16 cellular contexts compared by ENCODE assay signal in the genomic region with DNA sequence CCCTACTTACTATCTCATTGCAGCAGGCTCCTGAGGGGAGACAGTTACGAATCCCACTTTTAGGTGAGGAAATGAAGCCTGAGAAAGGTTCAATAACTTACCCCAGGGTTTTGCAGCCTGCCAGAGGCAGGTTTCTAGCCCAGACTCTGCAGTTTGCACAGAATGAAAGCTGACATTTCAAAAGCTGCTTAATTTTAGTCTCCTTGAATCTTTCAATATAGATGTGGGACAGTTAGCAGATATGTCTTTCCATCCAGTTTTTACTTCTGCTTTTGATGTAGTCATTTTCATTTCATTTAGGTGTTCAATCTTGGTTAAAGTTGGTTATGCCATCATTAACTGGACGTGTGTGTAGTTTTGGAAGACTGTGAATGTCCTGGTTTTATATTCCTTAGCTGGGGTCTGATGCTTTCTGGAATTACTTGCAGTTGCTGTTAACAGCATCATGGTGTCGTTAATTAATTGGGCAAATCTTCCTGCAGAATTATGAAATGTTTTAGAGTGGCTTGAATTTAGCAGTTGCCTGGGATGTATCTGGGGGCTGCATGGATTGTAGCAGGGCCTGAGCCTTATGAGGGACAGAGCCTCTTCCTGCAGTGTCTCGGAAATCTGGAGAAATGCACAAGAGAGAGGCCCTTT.
DNase-seq lines count a peak whose midpoint lies in the region; ATAC-seq, FAIRE-seq and TF ChIP-seq lines count a peak whose summit lies in the region.
"Had no signal": no experiment of that assay in that cellular context is flagged by ENCODE, and none has a peak within 500 bp of the region (broad histone marks: within the 10 kb centered on the region; RNA-seq: fewer than 3 reads in every experiment).

No MANE protein-coding gene starts in this region.

- H4K20me1 ChIP-seq in H9 (ENCODE audit: control insufficient read depth, insufficient read depth, insufficient read length): no peaks in the 10 kb centered on the region
- H4K20me1 ChIP-seq: BLaER1 treated with 17β-estradiol and CSF1 and Interleukin-3, amounts not matched to agents 10 nM and 100 nM had no signal

- H3K9me3 Mint-ChIP-seq in H9 (no peaks in the 10 kb centered on the region; a peak in 1 of 5 replicates), T-cell (no peaks in the 10 kb centered on the region)
- H3K9me3 Mint-ChIP-seq: activated naive CD8-positive, alpha-beta T cell treated with anti-CD3 and anti-CD28 coated beads, Interleukin-2, amount 10 ng/mL, durations not matched to agents 7 days and 5 days; neural crest cell had no signal

- POLR2A ChIA-PET in T-cell (lab: Charles Lee): no interaction called here

- H3K56ac ChIP-seq in H9 (ENCODE audit: insufficient read length, low read depth, low read length): no peak overlapping the region

- H3K14ac ChIP-seq in H9 (ENCODE audit: insufficient read depth, low read length): no peak overlapping the region

- intact Hi-C loops in prostate gland (cut with DNase I) (loop anchor here (5.0 to 10.0 kb wide), 3 partner anchors 53 to 181 kb away; no protein-coding TSS in a partner anchor), ovary (cut with DNase I) (no loop called here)

- H2BK20ac ChIP-seq in H9 (ENCODE audit: low read depth, low read length, poor library complexity, severe bottlenecking): no peak overlapping the region

- H3K4me1 Mint-ChIP-seq in H9 (peaks cover 26 to 31% of the 10 kb centered on the region in 2 experiments), T-cell (peaks cover 0 to 2% (median 0%) of the 10 kb centered on the region in 3 donors)
- H3K4me1 Mint-ChIP-seq: activated naive CD8-positive, alpha-beta T cell treated with anti-CD3 and anti-CD28 coated beads, Interleukin-2, amount 10 ng/mL, durations not matched to agents 7 days and 5 days had no signal

- H3K4me3 Mint-ChIP-seq in H9 (no peak overlapping the region), T-cell (no peak overlapping the region)
- H3K4me3 Mint-ChIP-seq: activated CD8-positive, alpha-beta memory T cell treated with anti-CD3 and anti-CD28 coated beads, Interleukin-2, amount 10 ng/mL, durations not matched to agents 7 days and 5 days; activated naive CD8-positive, alpha-beta T cell treated with anti-CD3 and anti-CD28 coated beads, Interleukin-2, amount 10 ng/mL, durations not matched to agents 7 days and 5 days; neural crest cell had no signal

- no peak overlapping the region for H3K4me3 ChIP-seq in prostate gland
- H3K4me3 ChIP-seq in suprapubic skin: no peak overlapping the region
- no peak overlapping the region for H3K4me3 ChIP-seq in ovary
- H3K4me3 ChIP-seq: BLaER1 treated with 17β-estradiol and CSF1 and Interleukin-3, amounts not matched to agents 10 nM and 100 nM; gastroesophageal sphincter had no signal

- CTCF ChIA-PET in T-cell (lab: Charles Lee): no interaction called here

- no peak overlapping the region for H3T11ph ChIP-seq in H9 (ENCODE audit: low read length)

- no peak overlapping the region for H2BK12ac ChIP-seq in H9 (ENCODE audit: insufficient read length, low read depth, low read length)

- no peak overlapping the region for H3K4ac ChIP-seq in H9 (ENCODE audit: low read depth, low read length)

- H4K8ac ChIP-seq in H9 (replicated peaks; ENCODE audit: insufficient read length, low read depth, low read length): no peak overlapping the region

- H2BK15ac ChIP-seq in H9 (ENCODE audit: low read depth, low read length): no peak overlapping the region

- no peak overlapping the region for H3K9ac ChIP-seq in H9 (ENCODE audit: extremely low read depth, insufficient read length, low read length)
- H3K9ac ChIP-seq: BLaER1 treated with 17β-estradiol and CSF1 and Interleukin-3, amounts not matched to agents 10 nM and 100 nM had no signal

- H2BK120ac ChIP-seq in H9 (ENCODE audit: low read depth, low read length, poor library complexity, severe bottlenecking): no peak overlapping the region

- H3K4me1 ChIP-seq in H9 (ENCODE audit: insufficient read depth, low read length) (peaks cover 6% of the 10 kb centered on the region; the same call in 1 of the 2 replicates), prostate gland (replicated peaks) (peaks cover 13% of the 10 kb centered on the region), suprapubic skin (peaks cover 4% of the 10 kb centered on the region), ovary (ENCODE audit: insufficient read depth) (peaks cover 12% of the 10 kb centered on the region)

- TF ChIP-seq CTCF in D721Med (IDR thresholded peaks at IDR 0.05; ENCODE audit: insufficient read depth, missing control alignments): no peak
- TF ChIP-seq CTCF in H9 (conservative IDR thresholded peaks at IDR 0.05): no peak
- TF ChIP-seq CTCF in prostate gland (IDR thresholded peaks at IDR 0.05): no peak
- TF ChIP-seq CTCF in suprapubic skin (IDR thresholded peaks at IDR 0.05): no peak
- TF ChIP-seq CTCF in ovary (IDR thresholded peaks at IDR 0.05): no peak

- peaks cover 52 to 85% (median 83%) of the 10 kb centered on the region in 3 experiments; a peak in 6 of 7 replicates for H3K36me3 Mint-ChIP-seq in H9 (ENCODE audit: insufficient read depth in 1 of 3, low read depth in 3 of 3)
- no peaks in the 10 kb centered on the region for H3K36me3 Mint-ChIP-seq in T-cell
- H3K36me3 Mint-ChIP-seq: activated CD8-positive, alpha-beta memory T cell treated with anti-CD3 and anti-CD28 coated beads, Interleukin-2, amount 10 ng/mL, durations not matched to agents 7 days and 5 days; activated naive CD8-positive, alpha-beta T cell treated with anti-CD3 and anti-CD28 coated beads, Interleukin-2, amount 10 ng/mL, durations not matched to agents 7 days and 5 days had no signal

- H3K27ac Mint-ChIP-seq in H9: peak overlapping the region; percentile 83 to 88 (median 84)
- peak overlapping the region in 1 of 2 donors; percentile 40 for H3K27ac Mint-ChIP-seq in T-cell
- H3K27ac Mint-ChIP-seq: activated CD8-positive, alpha-beta memory T cell treated with anti-CD3 and anti-CD28 coated beads, Interleukin-2, amount 10 ng/mL, durations not matched to agents 7 days and 5 days; activated naive CD8-positive, alpha-beta T cell treated with anti-CD3 and anti-CD28 coated beads, Interleukin-2, amount 10 ng/mL, durations not matched to agents 7 days and 5 days had no signal

- no peaks in the 10 kb centered on the region for H3K23me2 ChIP-seq in H9 (ENCODE audit: insufficient read length, low read depth, low read length, poor library complexity, severe bottlenecking)

- H3K27ac ChIP-seq in H9 (ENCODE audit: insufficient read length, low read depth, low read length): no peak overlapping the region
- peak overlapping the region; percentile 1 for H3K27ac ChIP-seq in caudate nucleus (ENCODE audit: low read depth, low read length)
- peak overlapping the region; percentile 82 to 87 for H3K27ac ChIP-seq in prostate gland
- H3K27ac ChIP-seq in suprapubic skin: no peak overlapping the region
- H3K27ac ChIP-seq in ovary: peak overlapping the region in 1 of 2 donors; percentile 29

- H3K27me3 ChIP-seq in H9 (ENCODE audit: insufficient read depth, low read length) (no peaks in the 10 kb centered on the region), prostate gland (replicated peaks; ENCODE audit: insufficient read depth) (no peaks in the 10 kb centered on the region), suprapubic skin (no peaks in the 10 kb centered on the region), ovary (no peaks in the 10 kb centered on the region)
- H3K27me3 ChIP-seq: BLaER1 treated with 17β-estradiol and CSF1 and Interleukin-3, amounts not matched to agents 10 nM and 100 nM; gastroesophageal sphincter had no signal

- H3K9me3 ChIP-seq in H9 (ENCODE audit: control insufficient read depth, low read depth, low read length) (no peaks in the 10 kb centered on the region), prostate gland (no peaks in the 10 kb centered on the region), suprapubic skin (no peaks in the 10 kb centered on the region), ovary (no peaks in the 10 kb centered on the region)
- H3K9me3 ChIP-seq: BLaER1 treated with 17β-estradiol and CSF1 and Interleukin-3, amounts not matched to agents 10 nM and 100 nM; gastroesophageal sphincter had no signal

- FAIRE-seq in D721Med (lab: Jason Lieb, UNC): no peak

- DNase-seq in D721Med (ENCODE audit: insufficient read length, low spot score) (peak; percentile 51), H9 (no peak), caudate nucleus (lab: John Stamatoyannopoulos, UW) (peak in 1 of 61 donors; percentile 31), prostate gland (ENCODE audit: low spot score) (no peak), NOMO-1 treated with DMSO at 0.1 percent for 48 hours (lab: John Stamatoyannopoulos, UW; ENCODE audit: unreplicated experiment) (no peak), suprapubic skin (ENCODE audit: low spot score in 2 of 2) (no peak), T-cell (no peak), ovary (no peak)
- DNase-seq: activated CD8-positive, alpha-beta memory T cell treated with anti-CD3 and anti-CD28 coated beads, Interleukin-2, amount 10 ng/mL, durations not matched to agents 7 days and 5 days; activated naive CD8-positive, alpha-beta T cell treated with anti-CD3 and anti-CD28 coated beads, Interleukin-2, amount 10 ng/mL, durations not matched to agents 7 days and 5 days; effector CD8-positive, alpha-beta T cell; kidney glomerular epithelial cell; NCI-H2171 treated with DMSO at 0.1 percent for 48 hours had no signal

- H3K18ac ChIP-seq in H9 (ENCODE audit: insufficient read length, low read depth, low read length): no peak overlapping the region

- TF ChIP-seq EP300 in suprapubic skin (IDR thresholded peaks at IDR 0.05) (no peak), ovary (IDR thresholded peaks at IDR 0.05) (no peak)

- no peak for ATAC-seq in T-cell (replicated peaks in 1 of 4)
- ATAC-seq: activated CD8-positive, alpha-beta memory T cell treated with anti-CD3 and anti-CD28 coated beads, Interleukin-2, amount 10 ng/mL, durations not matched to agents 7 days and 5 days; gastroesophageal sphincter had no signal

- H3K23ac ChIP-seq in H9 (ENCODE audit: insufficient read length, low read depth, low read length): no peak overlapping the region

- no CpG with 5 or more reads among the region's 4 CpGs for WGBS in H9 (ENCODE audit: extremely low coverage, insufficient read length, low lambda C conversion rate)
- 75% methylated on average over 4 of the region's 4 CpGs for WGBS in prostate gland
- WGBS in suprapubic skin: 72% methylated on average over 4 of the region's 4 CpGs
- WGBS in ovary, 3 donors: 60 to 72% (median 71%) methylated on average over 4 of the region's 4 CpGs

- peaks cover 5% of the 10 kb centered on the region for H3K79me2 ChIP-seq in H9 (ENCODE audit: insufficient read depth, low read length)

- H3K4me2 ChIP-seq in H9 (ENCODE audit: insufficient read depth, insufficient read length, low read length): no peak overlapping the region

- no peaks in the 10 kb centered on the region for H3K27me3 Mint-ChIP-seq in H9 (ENCODE audit: low read depth)
- peaks cover 7 to 16% of the 10 kb centered on the region in 2 donors for H3K27me3 Mint-ChIP-seq in T-cell

- no peak overlapping the region for H2AK5ac ChIP-seq in H9 (ENCODE audit: insufficient read length, low read length)

- H2BK5ac ChIP-seq in H9 (ENCODE audit: insufficient read length, low read length): no peak overlapping the region

- H3K36me3 ChIP-seq in prostate gland (peaks cover 0 to 11% of the 10 kb centered on the region in 2 donors), suprapubic skin (peaks cover 19% of the 10 kb centered on the region), ovary (no peaks in the 10 kb centered on the region)
- H3K36me3 ChIP-seq: BLaER1 treated with 17β-estradiol and CSF1 and Interleukin-3, amounts not matched to agents 10 nM and 100 nM had no signal

- H2AFZ ChIP-seq in H9 (ENCODE audit: low read length): no peak overlapping the region

- no peak overlapping the region for H4K91ac ChIP-seq in H9 (ENCODE audit: insufficient read length, low read depth, low read length)

- H3K79me1 ChIP-seq in H9 (ENCODE audit: insufficient read depth, low read depth, low read length, poor library complexity, severe bottlenecking): no peaks in the 10 kb centered on the region

- no peak overlapping the region for H4K5ac ChIP-seq in H9 (ENCODE audit: insufficient read length, low read depth, low read length)

- TF ChIP-seq POLR2A in prostate gland (IDR thresholded peaks at IDR 0.05) (no peak), suprapubic skin (IDR thresholded peaks at IDR 0.05) (no peak), ovary (IDR thresholded peaks at IDR 0.05) (no peak)

Comparison
In these comparisons a context has a peak if more than half of its experiments do, and no peak if none do; other contexts are left out.
1. H3K27ac ChIP-seq: peak in caudate nucleus (single experiment) and prostate gland (2 of 2); none in H9 (single experiment) and suprapubic skin (single experiment).